ENCODE assay signal across 7 cellular contexts in the genomic region with DNA sequence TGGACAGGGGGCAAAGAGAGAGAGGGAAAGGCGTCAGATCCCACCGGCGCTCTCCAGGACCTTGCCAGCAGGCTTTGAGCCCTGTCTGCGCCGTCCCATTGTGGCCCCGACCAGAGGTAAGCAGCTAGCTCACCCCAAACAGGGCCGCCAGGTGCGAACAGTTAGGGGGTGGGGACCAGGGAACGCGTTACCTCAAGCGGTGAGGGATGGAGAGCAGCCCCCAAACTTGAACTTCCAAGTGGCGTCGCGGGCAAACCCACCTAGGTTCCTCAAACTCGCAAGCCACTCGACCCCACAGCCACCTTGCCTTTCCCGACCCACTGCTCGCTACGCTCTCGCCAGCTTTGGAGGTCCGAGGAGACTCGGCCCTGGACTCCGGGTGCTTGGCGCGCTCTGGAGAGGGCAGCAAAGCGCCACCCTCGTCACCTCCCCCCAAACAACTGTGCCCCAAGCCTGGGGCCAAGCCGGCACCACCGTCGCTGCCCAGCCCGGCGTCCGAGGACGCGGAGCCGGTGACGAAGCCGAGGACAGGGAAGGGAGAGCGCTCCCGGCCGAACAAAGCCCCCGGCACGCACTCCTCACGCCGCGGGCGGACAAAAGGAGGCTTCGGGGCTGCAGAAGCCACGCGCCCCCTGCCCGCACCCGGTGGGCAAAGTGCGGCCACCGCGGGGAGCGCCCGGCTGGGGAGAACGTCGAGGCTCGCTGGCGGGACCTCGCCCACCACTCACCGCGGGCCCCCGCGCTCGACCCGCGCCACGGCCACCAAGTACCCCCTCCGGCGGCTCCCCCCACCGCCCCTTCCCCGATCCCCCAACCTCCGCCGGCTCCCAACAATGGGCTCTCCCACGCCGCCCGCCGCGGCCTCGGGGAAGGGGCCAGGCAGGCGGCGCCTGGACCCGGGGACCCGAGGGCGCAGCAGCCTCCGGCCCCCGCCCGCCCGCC. TPM values are rescaled to one million over a fixed set of nuclear protein-coding genes. Genes with fewer than 3 reads are reported as not detected.
DNase-seq lines count a peak whose midpoint lies in the region; FAIRE-seq and TF ChIP-seq lines count a peak whose summit lies in the region.

No MANE protein-coding gene starts in this region.

- peak overlapping the region; percentile 47 for H2AFZ ChIP-seq in astrocyte (ENCODE audit: low read depth, low read length)

- H3K4me3 Mint-ChIP-seq in astrocyte (ENCODE audit: unreplicated experiment) = peak overlapping the region; percentile 91

- FAIRE-seq in astrocyte (lab: Jason Lieb, UNC) = no peak

- peak overlapping the region; percentile 92 for H3K4me2 ChIP-seq in astrocyte (ENCODE audit: low read length)

- H3K4me3 ChIP-seq in GM06990 (replicated peaks; ENCODE audit: low read depth, low read length) = peak overlapping the region; percentile 76
- H3K4me3 ChIP-seq in LNCaP clone FGC (ENCODE audit: low read depth, low read length) = peak overlapping the region; percentile 66
- peak overlapping the region; percentile 70 for H3K4me3 ChIP-seq in astrocyte (ENCODE audit: insufficient read depth, low read depth, low read length)
- peak overlapping the region; percentile 85 for H3K4me3 ChIP-seq in iPS-20b (ENCODE audit: low read length)

- H3K36me3 Mint-ChIP-seq in astrocyte (ENCODE audit: low read depth, unreplicated experiment) = peaks cover 17% of the 10 kb centered on the region

- H4K20me1 ChIP-seq in astrocyte (ENCODE audit: insufficient read depth, low read length) = peaks cover 49% of the 10 kb centered on the region

- TF ChIP-seq CTCF in GM06990 (IDR thresholded peaks at IDR 0.05; ENCODE audit: insufficient read depth, low read length, poor library complexity, severe bottlenecking) (no peak), LNCaP clone FGC (IDR thresholded peaks at IDR 0.05; ENCODE audit: control insufficient read depth, extremely low read depth, insufficient read depth) (no peak), astrocyte (IDR thresholded peaks at IDR 0.05; ENCODE audit: insufficient read depth, low read depth, low read length) (no peak)

- H3K4me1 ChIP-seq in astrocyte (ENCODE audit: insufficient read depth, low read length) (peaks cover 36% of the 10 kb centered on the region), iPS-20b (ENCODE audit: insufficient read depth, low read length) (peaks cover 41% of the 10 kb centered on the region)

- peaks cover 1% of the 10 kb centered on the region for H3K36me3 ChIP-seq in GM06990 (ENCODE audit: control insufficient read depth, insufficient read depth, low read length)
- H3K36me3 ChIP-seq in astrocyte (ENCODE audit: insufficient read depth, low read length) = peaks cover 13% of the 10 kb centered on the region
- H3K36me3 ChIP-seq in iPS-20b (ENCODE audit: insufficient read depth, low read depth, low read length) = peaks cover 37% of the 10 kb centered on the region

- H3K4me1 Mint-ChIP-seq in astrocyte (ENCODE audit: low read depth, unreplicated experiment) = peaks cover 45% of the 10 kb centered on the region

- peaks cover 42% of the 10 kb centered on the region for H3K79me2 ChIP-seq in astrocyte (ENCODE audit: insufficient read depth, low read length)

- DNase-seq in GM06990 (ENCODE audit: extremely low read depth, insufficient read length) (peak; percentile 48), LNCaP clone FGC (ENCODE audit: low read depth) (no peak), astrocyte (ENCODE audit: low read depth) (no peak), NCI-H510A (lab: John Stamatoyannopoulos, UW) (no peak), NCI-H2227 (lab: John Stamatoyannopoulos, UW; ENCODE audit: unreplicated experiment) (no peak)
- DNase-seq in stimulated activated CD4-positive, alpha-beta T cell treated with anti-CD3 and anti-CD28 coated beads, Interleukin-4, amount 100 ng/mL, for 4 hours = peak; percentile 11 to 12

- peak overlapping the region; percentile 34 for H3K27ac ChIP-seq in astrocyte (ENCODE audit: low read depth, low read length)
- no peak overlapping the region for H3K27ac ChIP-seq in iPS-20b (ENCODE audit: low read length)

- H3K27me3 ChIP-seq in GM06990 (replicated peaks; ENCODE audit: control insufficient read depth, insufficient read depth, low read length) (no peaks in the 10 kb centered on the region), astrocyte (ENCODE audit: insufficient read depth, low read length) (no peaks in the 10 kb centered on the region), iPS-20b (ENCODE audit: insufficient read depth, low read length) (no peaks in the 10 kb centered on the region)

- H3K9me3 ChIP-seq in astrocyte (ENCODE audit: insufficient read depth, low read depth, low read length) (no peaks in the 10 kb centered on the region), iPS-20b (ENCODE audit: insufficient read depth, low read depth, low read length) (no peaks in the 10 kb centered on the region)

- peak overlapping the region; percentile 78 for H3K9ac ChIP-seq in astrocyte (ENCODE audit: low read length)
- H3K9ac ChIP-seq in iPS-20b (ENCODE audit: low read depth, low read length) = peak overlapping the region; percentile 85; the same call in 1 of the 2 replicates

- H3K27me3 Mint-ChIP-seq in astrocyte (ENCODE audit: low read depth, unreplicated experiment) = no peaks in the 10 kb centered on the region

- H3K27ac Mint-ChIP-seq in astrocyte (ENCODE audit: unreplicated experiment) = peak overlapping the region; percentile 54

- no peaks in the 10 kb centered on the region for H3K9me3 Mint-ChIP-seq in astrocyte (ENCODE audit: unreplicated experiment)

RNA-seq across cellular contexts. Expression of gene SSBP3, which starts 1.0 kb away (rescaled TPM):
- total RNA-seq in astrocyte = 89.8 and 98.6 TPM in 2 replicates

Comparison
In these comparisons a context has a peak if more than half of its experiments do, and no peak if none do; other contexts are left out.
1. DNase-seq: peak in GM06990 (single experiment) and stimulated activated CD4-positive, alpha-beta T cell treated with anti-CD3 and anti-CD28 coated beads, Interleukin-4, amount 100 ng/mL, for 4 hours (2 of 2); none in LNCaP clone FGC (single experiment), astrocyte (single experiment), NCI-H510A (single experiment) and NCI-H2227 (single experiment).
2. Peak in every context shown above with its lines, with median percentiles within 50 percentile points of each other: H3K4me3 ChIP-seq.